In genomic region chr18:2237706-2238105, GRCh38 we compare ENCODE assay signal across 19 cellular contexts.
"Had no signal": no experiment of that assay in that cellular context is flagged by ENCODE, and none has a peak within 500 bp of the region (broad histone marks: within the 10 kb centered on the region; RNA-seq: fewer than 3 reads in every experiment).

No MANE protein-coding gene starts in this region.

- H3K27ac ChIP-seq: breast epithelium, lower lobe of right lung, right atrium auricular region, suprapubic skin had no signal

- H3K9me3 Mint-ChIP-seq: effector memory CD8-positive, alpha-beta T cell; stimulated activated naive CD8-positive, alpha-beta T cell treated with anti-CD3 and anti-CD28 coated beads, Interleukin-15, Interleukin-2, amounts not matched to agents 100 ng/mL and 50 ng/mL, for 24 hours; T-helper 2 cell treated with Interferon-gamma antibody and Interleukin-4, amounts not matched to agents 5 μg/mL and 100 μg/mL, for 36 hours; type B pancreatic cell had no signal

- H3K4me1 Mint-ChIP-seq: naive thymus-derived CD8-positive, alpha-beta T cell had no signal

- H3K36me3 Mint-ChIP-seq: naive thymus-derived CD8-positive, alpha-beta T cell; type B pancreatic cell had no signal

- H3K27ac Mint-ChIP-seq: effector memory CD8-positive, alpha-beta T cell; naive thymus-derived CD8-positive, alpha-beta T cell; stimulated activated naive CD8-positive, alpha-beta T cell treated with anti-CD3 and anti-CD28 coated beads, Interleukin-15, Interleukin-2, amounts not matched to agents 100 ng/mL and 50 ng/mL, for 24 hours; T-helper 2 cell treated with Interferon-gamma antibody and Interleukin-4, amounts not matched to agents 5 μg/mL and 100 μg/mL, for 36 hours; type B pancreatic cell had no signal

- H3K4me3 Mint-ChIP-seq: effector memory CD8-positive, alpha-beta T cell; naive thymus-derived CD8-positive, alpha-beta T cell; stimulated activated naive CD8-positive, alpha-beta T cell treated with anti-CD3 and anti-CD28 coated beads, Interleukin-15, Interleukin-2, amounts not matched to agents 100 ng/mL and 50 ng/mL, for 24 hours; T-helper 2 cell treated with Interferon-gamma antibody and Interleukin-4, amounts not matched to agents 5 μg/mL and 100 μg/mL, for 36 hours; type B pancreatic cell had no signal

- H3K4me3 ChIP-seq: breast epithelium, lower lobe of right lung, right atrium auricular region, suprapubic skin had no signal

- H3K4me1 ChIP-seq: breast epithelium, lower lobe of right lung, right atrium auricular region, suprapubic skin had no signal

- DNase-seq: activated naive CD4-positive, alpha-beta T cell; aorta; dermis blood vessel endothelial cell; effector memory CD8-positive, alpha-beta T cell; foreskin melanocyte; head of caudate nucleus; left cardiac atrium; lower lobe of right lung; naive thymus-derived CD8-positive, alpha-beta T cell; nucleus accumbens; posterior cingulate gyrus; small intestine; stimulated activated CD4-positive, alpha-beta T cell treated with anti-CD3 and anti-CD28 coated beads, Interleukin-4, amount 100 ng/mL, for 4 hours had no signal

- H3K27me3 ChIP-seq: breast epithelium, right atrium auricular region, suprapubic skin had no signal

- H3K9me3 ChIP-seq: breast epithelium, lower lobe of right lung, right atrium auricular region, suprapubic skin had no signal

- ATAC-seq: effector memory CD8-positive, alpha-beta T cell; left cardiac atrium; lower lobe of right lung; naive thymus-derived CD8-positive, alpha-beta T cell had no signal

- H3K36me3 ChIP-seq: breast epithelium, lower lobe of right lung, right atrium auricular region, suprapubic skin had no signal
